Comparison of ENCODE assay signal across 2 cellular contexts in genomic region chr16:87924937-87925670, GRCh38.
TF ChIP-seq lines count a peak whose summit lies in the region.

No MANE protein-coding gene starts in this region.

TF ChIP-seq in K562, 482 proteins besides CTCF, POLR2A, EP300 and RAD21:
- TF ChIP-seq USF2 (CRISPR knock-in tag; IDR thresholded peaks at IDR 0.05) (0 out of 2 replicates have a peak, but pooled peaks have one; percentile 4), POLR2AphosphoS5 (IDR thresholded peaks at IDR 0.05; ENCODE audit: control insufficient read depth, insufficient read depth, low read depth, low read length) (no peak), ZC3H8 (IDR thresholded peaks at IDR 0.05) (no peak)
TF ChIP-seq in K562: peak in this region for 1.

TF ChIP-seq in WTC11, 78 proteins besides CTCF, POLR2A, EP300 and RAD21:
- TF ChIP-seq MXD4 (CRISPR knock-in tag; IDR thresholded peaks at IDR 0.05; ENCODE audit: borderline replicate concordance) = no peak
- no peak for TF ChIP-seq SMAD4 (CRISPR knock-in tag; IDR thresholded peaks at IDR 0.05)
- no peak for TF ChIP-seq E2F5 (CRISPR knock-in tag; IDR thresholded peaks at IDR 0.05)
- TF ChIP-seq ZNF138 (CRISPR knock-in tag; conservative IDR thresholded peaks at IDR 0.05) = no peak
- no peak for TF ChIP-seq ZBTB43 (CRISPR knock-in tag; IDR thresholded peaks at IDR 0.05)
- TF ChIP-seq CREM (CRISPR knock-in tag; IDR thresholded peaks at IDR 0.05) = no peak
- TF ChIP-seq CDX4 (CRISPR knock-in tag; IDR thresholded peaks at IDR 0.05; ENCODE audit: borderline replicate concordance) = no peak
- no peak for TF ChIP-seq ATF3 (CRISPR knock-in tag; conservative IDR thresholded peaks at IDR 0.05)
- TF ChIP-seq E2F4 (CRISPR knock-in tag; IDR thresholded peaks at IDR 0.05; ENCODE audit: borderline replicate concordance, low read depth) = no peak
- no peak for TF ChIP-seq PRRX2 (CRISPR knock-in tag; IDR thresholded peaks at IDR 0.05)
- no peak for TF ChIP-seq ZBTB21 (CRISPR knock-in tag; IDR thresholded peaks at IDR 0.05; ENCODE audit: borderline replicate concordance)
- TF ChIP-seq AR (CRISPR knock-in tag; IDR thresholded peaks at IDR 0.05) = no peak
- TF ChIP-seq MAX (CRISPR knock-in tag; IDR thresholded peaks at IDR 0.05) = no peak
- no peak for TF ChIP-seq NFYB (CRISPR knock-in tag; conservative IDR thresholded peaks at IDR 0.05; ENCODE audit: low read depth)
- TF ChIP-seq NR3C1 (CRISPR knock-in tag; conservative IDR thresholded peaks at IDR 0.05; ENCODE audit: low read depth) = no peak
- no peak for TF ChIP-seq TCF7 (CRISPR knock-in tag; IDR thresholded peaks at IDR 0.05; ENCODE audit: low read depth)
- no peak for TF ChIP-seq NFE2L1 (CRISPR knock-in tag; IDR thresholded peaks at IDR 0.05)
- no peak for TF ChIP-seq HMGA2 (CRISPR knock-in tag; IDR thresholded peaks at IDR 0.05)
